ENCODE assay signal across 16 cellular contexts in genomic region chr10:29328988-29329387, GRCh38. TPM values are rescaled to one million over a fixed set of nuclear protein-coding genes. Genes with fewer than 3 reads are reported as not detected.
DNase-seq lines count a peak whose midpoint lies in the region; ATAC-seq and TF ChIP-seq lines count a peak whose summit lies in the region.
"Had no signal": no experiment of that assay in that cellular context is flagged by ENCODE, and none has a peak within 500 bp of the region (broad histone marks: within the 10 kb centered on the region; RNA-seq: fewer than 3 reads in every experiment).

No MANE protein-coding gene starts in this region.

- H3K36me3 ChIP-seq in right atrium auricular region (no peaks in the 10 kb centered on the region), colonic mucosa (no peaks in the 10 kb centered on the region)

- POLR2A ChIA-PET in naive thymus-derived CD8-positive, alpha-beta T cell (lab: Charles Lee), result no interaction called here
- POLR2A ChIA-PET in activated CD4-positive, alpha-beta memory T cell treated with anti-CD3 and anti-CD28 coated beads, Interleukin-2, amount 10 ng/mL, durations not matched to agents 7 days and 5 days (lab: Charles Lee), result no interaction called here

- peaks cover 0 to 5% (median 0%) of the 10 kb centered on the region in 9 donors for H3K9me3 Mint-ChIP-seq in naive thymus-derived CD8-positive, alpha-beta T cell
- no peaks in the 10 kb centered on the region for H3K9me3 Mint-ChIP-seq in activated CD4-positive, alpha-beta memory T cell treated with anti-CD3 and anti-CD28 coated beads, Interleukin-2, amount 10 ng/mL, durations not matched to agents 7 days and 5 days
- H3K9me3 Mint-ChIP-seq: activated T-cell treated with anti-CD3 and anti-CD28 coated beads, Interleukin-2, amount 50 U/mL, for 24 hours; dendritic cell treated with granulocyte-macrophage colony-stimulating factor and Interleukin-4, amounts not matched to agents 40 ng/mL and 50 ng/mL, for 4 days; nephron; T-helper 2 cell treated with Interferon-gamma antibody and Interleukin-4, amounts not matched to agents 5 μg/mL and 100 μg/mL, for 36 hours had no signal

- TF ChIP-seq CTCF in AG10803 (conservative IDR thresholded peaks at IDR 0.05; ENCODE audit: low read length), result no peak
- TF ChIP-seq CTCF in right atrium auricular region (IDR thresholded peaks at IDR 0.05), result no peak
- TF ChIP-seq CTCF in colonic mucosa (IDR thresholded peaks at IDR 0.05), result no peak

- H3K27me3 ChIP-seq in right atrium auricular region (no peaks in the 10 kb centered on the region), colonic mucosa (no peaks in the 10 kb centered on the region)

- no peak overlapping the region for H3K4me3 Mint-ChIP-seq in naive thymus-derived CD8-positive, alpha-beta T cell
- no peak overlapping the region for H3K4me3 Mint-ChIP-seq in activated CD4-positive, alpha-beta memory T cell treated with anti-CD3 and anti-CD28 coated beads, Interleukin-2, amount 10 ng/mL, durations not matched to agents 7 days and 5 days
- H3K4me3 Mint-ChIP-seq: activated CD4-positive, alpha-beta T cell treated with anti-CD3 and anti-CD28 coated beads for 36 hours; activated T-cell treated with anti-CD3 and anti-CD28 coated beads, Interleukin-2, amount 50 U/mL, for 24 hours; dendritic cell treated with granulocyte-macrophage colony-stimulating factor and Interleukin-4, amounts not matched to agents 40 ng/mL and 50 ng/mL, for 4 days; nephron; T-helper 2 cell treated with Interferon-gamma antibody and Interleukin-4, amounts not matched to agents 5 μg/mL and 100 μg/mL, for 36 hours had no signal

- H3K27ac ChIP-seq in right atrium auricular region (peak overlapping the region in 1 of 2 donors; percentile 70), colonic mucosa (no peak overlapping the region)
- H3K27ac ChIP-seq: skin epidermis had no signal

- H3K4me1 Mint-ChIP-seq in naive thymus-derived CD8-positive, alpha-beta T cell, result no peaks in the 10 kb centered on the region
- no peaks in the 10 kb centered on the region for H3K4me1 Mint-ChIP-seq in activated CD4-positive, alpha-beta memory T cell treated with anti-CD3 and anti-CD28 coated beads, Interleukin-2, amount 10 ng/mL, durations not matched to agents 7 days and 5 days
- H3K4me1 Mint-ChIP-seq: activated CD4-positive, alpha-beta T cell treated with anti-CD3 and anti-CD28 coated beads for 36 hours had no signal

- intact Hi-C loops in colonic mucosa (cut with DNase I), result no loop called here

- H3K9me3 ChIP-seq in right atrium auricular region (no peaks in the 10 kb centered on the region), colonic mucosa (no peaks in the 10 kb centered on the region)

- peaks cover 9 to 20% (median 15%) of the 10 kb centered on the region in 5 donors for H3K27me3 Mint-ChIP-seq in naive thymus-derived CD8-positive, alpha-beta T cell
- peaks cover 6% of the 10 kb centered on the region for H3K27me3 Mint-ChIP-seq in activated CD4-positive, alpha-beta memory T cell treated with anti-CD3 and anti-CD28 coated beads, Interleukin-2, amount 10 ng/mL, durations not matched to agents 7 days and 5 days

- H3K27ac Mint-ChIP-seq in naive thymus-derived CD8-positive, alpha-beta T cell, result no peak overlapping the region
- H3K27ac Mint-ChIP-seq in activated CD4-positive, alpha-beta memory T cell treated with anti-CD3 and anti-CD28 coated beads, Interleukin-2, amount 10 ng/mL, durations not matched to agents 7 days and 5 days, result no peak overlapping the region
- H3K27ac Mint-ChIP-seq: activated CD4-positive, alpha-beta T cell treated with anti-CD3 and anti-CD28 coated beads for 36 hours; activated T-cell treated with anti-CD3 and anti-CD28 coated beads, Interleukin-2, amount 50 U/mL, for 24 hours; dendritic cell treated with granulocyte-macrophage colony-stimulating factor and Interleukin-4, amounts not matched to agents 40 ng/mL and 50 ng/mL, for 4 days; nephron; T-helper 2 cell treated with Interferon-gamma antibody and Interleukin-4, amounts not matched to agents 5 μg/mL and 100 μg/mL, for 36 hours had no signal

- H3K4me3 ChIP-seq in AG10803 (ENCODE audit: low read length) (no peak overlapping the region), right atrium auricular region (no peak overlapping the region), colonic mucosa (no peak overlapping the region)
- H3K4me3 ChIP-seq: skin epidermis had no signal

- ATAC-seq in naive thymus-derived CD8-positive, alpha-beta T cell, result no peak
- ATAC-seq: activated CD4-positive, alpha-beta T cell treated with anti-CD3 and anti-CD28 coated beads for 36 hours had no signal

- DNase-seq in AG10803 (ENCODE audit: low read depth) (peak; percentile 90), astrocyte of the hippocampus (ENCODE audit: low read depth, low spot score) (peak; percentile 72), right atrium auricular region (ENCODE audit: low spot score) (peak; percentile 66), renal cortical epithelial cell (ENCODE audit: low read depth) (peak; percentile 55), colonic mucosa (no peak), epidermal melanocyte (ENCODE audit: insufficient read length, low spot score) (no peak)
- DNase-seq in naive thymus-derived CD8-positive, alpha-beta T cell, result no peak
- no peak for DNase-seq in activated CD4-positive, alpha-beta memory T cell treated with anti-CD3 and anti-CD28 coated beads, Interleukin-2, amount 10 ng/mL, durations not matched to agents 7 days and 5 days
- DNase-seq: activated CD4-positive, alpha-beta T cell treated with anti-CD3 and anti-CD28 coated beads for 36 hours; activated T-cell treated with anti-CD3 and anti-CD28 coated beads, Interleukin-2, amount 50 U/mL, for 24 hours had no signal

- CTCF ChIA-PET in activated CD4-positive, alpha-beta memory T cell treated with anti-CD3 and anti-CD28 coated beads, Interleukin-2, amount 10 ng/mL, durations not matched to agents 7 days and 5 days (lab: Charles Lee), result no interaction called here

- no peak overlapping the region for H3K9ac ChIP-seq in colonic mucosa (ENCODE audit: low read depth in 2 of 2, low read length in 2 of 2)

- H3K4me1 ChIP-seq in right atrium auricular region (peaks cover 0 to 6% of the 10 kb centered on the region in 2 donors), colonic mucosa (no peaks in the 10 kb centered on the region)

- H3K36me3 Mint-ChIP-seq in naive thymus-derived CD8-positive, alpha-beta T cell, result no peaks in the 10 kb centered on the region
- H3K36me3 Mint-ChIP-seq in activated CD4-positive, alpha-beta memory T cell treated with anti-CD3 and anti-CD28 coated beads, Interleukin-2, amount 10 ng/mL, durations not matched to agents 7 days and 5 days (ENCODE audit: low read depth), result no peaks in the 10 kb centered on the region

RNA-seq across cellular contexts. Expression of gene LYZL1, which starts 40.1 kb away (rescaled TPM):
- total RNA-seq in right atrium auricular region (not detected), renal cortical epithelial cell (not detected in 2 replicates), colonic mucosa (not detected)
- total RNA-seq in naive thymus-derived CD8-positive, alpha-beta T cell, result not detected
- polyA plus RNA-seq in naive thymus-derived CD8-positive, alpha-beta T cell, result not detected
- not detected for total RNA-seq in activated CD4-positive, alpha-beta memory T cell treated with anti-CD3 and anti-CD28 coated beads, Interleukin-2, amount 10 ng/mL, durations not matched to agents 7 days and 5 days
- total RNA-seq: activated CD4-positive, alpha-beta T cell treated with anti-CD3 and anti-CD28 coated beads for 36 hours had no signal
- polyA plus RNA-seq: adipose tissue, keratinocyte had no signal

Comparison
In these comparisons a context has a peak if more than half of its experiments do, and no peak if none do; other contexts are left out.
1. DNase-seq: peak in AG10803 (single experiment), astrocyte of the hippocampus (single experiment), right atrium auricular region (single experiment) and renal cortical epithelial cell (single experiment); none in naive thymus-derived CD8-positive, alpha-beta T cell (0 of 10), colonic mucosa (single experiment), epidermal melanocyte (single experiment) and activated CD4-positive, alpha-beta memory T cell treated with anti-CD3 and anti-CD28 coated beads, Interleukin-2, amount 10 ng/mL, durations not matched to agents 7 days and 5 days (single experiment).